14 cellular contexts compared by ENCODE assay signal in the genomic region with DNA sequence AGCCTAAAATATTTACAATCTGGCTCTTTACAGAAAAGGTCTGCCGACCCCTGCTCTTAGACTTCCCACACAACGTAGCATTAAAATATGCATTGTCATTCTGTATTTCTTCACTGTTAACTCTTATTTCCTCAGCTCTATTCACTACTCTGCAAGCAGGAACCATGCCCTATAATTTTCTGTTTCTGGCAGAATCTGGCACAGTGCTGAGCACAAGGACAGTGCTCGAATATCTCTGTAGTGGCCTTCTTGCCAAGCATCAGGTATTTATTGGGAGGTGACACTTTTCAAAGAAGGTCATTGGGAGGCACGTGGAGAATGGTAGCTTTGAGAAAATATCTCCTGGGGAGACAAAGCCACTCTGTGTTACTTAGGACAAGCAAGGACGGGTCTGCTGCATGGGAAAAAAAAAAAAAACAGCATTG.
DNase-seq lines count a peak whose midpoint lies in the region; ATAC-seq and TF ChIP-seq lines count a peak whose summit lies in the region.
"Had no signal": no experiment of that assay in that cellular context is flagged by ENCODE, and none has a peak within 500 bp of the region (broad histone marks: within the 10 kb centered on the region; RNA-seq: fewer than 3 reads in every experiment).

No MANE protein-coding gene starts in this region.

- peaks cover 63% of the 10 kb centered on the region for H3K27me3 Mint-ChIP-seq in stimulated activated memory B cell treated with anti-CD40 and anti-IgM and Interleukin-4, amounts not matched to agents 10 μg/mL and 1 μg/mL and 100 μg/mL, for 72 hours

- no peak overlapping the region for H3K27ac Mint-ChIP-seq in stimulated activated memory B cell treated with anti-CD40 and anti-IgM and Interleukin-4, amounts not matched to agents 10 μg/mL and 1 μg/mL and 100 μg/mL, for 72 hours
- H3K27ac Mint-ChIP-seq: immature natural killer cell had no signal

- intact Hi-C loops in spleen (cut with DNase I; ENCODE audit: low total_unique reads), result no loop called here

- WGBS in spleen, 5 donors, result 26 to 42% (median 29%) methylated on average over 5 of the region's 5 CpGs

- H4K20me1 ChIP-seq in Karpas-422 (ENCODE audit: insufficient read depth, low read depth, low read length), result no peaks in the 10 kb centered on the region

- no peaks in the 10 kb centered on the region for H3K36me3 Mint-ChIP-seq in stimulated activated memory B cell treated with anti-CD40 and anti-IgM and Interleukin-4, amounts not matched to agents 10 μg/mL and 1 μg/mL and 100 μg/mL, for 72 hours

- DNase-seq in Karpas-422 (no peak), Peyer's patch (no peak), foreskin melanocyte (peak; percentile 24), spleen (no peak), NCI-H748 (lab: John Stamatoyannopoulos, UW; ENCODE audit: unreplicated experiment) (no peak)
- no peak for DNase-seq in activated CD4-positive, alpha-beta T cell treated with anti-CD3 and anti-CD28 coated beads for 4 hours
- DNase-seq: COR-L47, immature natural killer cell, NCI-H1694, NCI-H748 treated with DMSO at 0.1 percent for 48 hours, right cardiac atrium had no signal

- H3K36me3 ChIP-seq in Karpas-422 (ENCODE audit: insufficient read depth, low read length) (no peaks in the 10 kb centered on the region), Peyer's patch (no peaks in the 10 kb centered on the region), spleen (no peaks in the 10 kb centered on the region)

- H3K9me2 ChIP-seq in Karpas-422 (replicated peaks; ENCODE audit: insufficient read depth, low read length), result no peaks in the 10 kb centered on the region

- no peaks in the 10 kb centered on the region for H3K27me3 ChIP-seq in Karpas-422 (ENCODE audit: low read length)
- H3K27me3 ChIP-seq in Peyer's patch, result no peaks in the 10 kb centered on the region
- no peaks in the 10 kb centered on the region for H3K27me3 ChIP-seq in spleen (replicated peaks in 1 of 7)
- H3K27me3 ChIP-seq: foreskin keratinocyte had no signal

- no peak overlapping the region for H3K27ac ChIP-seq in Karpas-422 (ENCODE audit: low read length)
- H3K27ac ChIP-seq in Peyer's patch, result peak overlapping the region; percentile 37 to 75 (median 58)
- H3K27ac ChIP-seq in spleen, result peak overlapping the region in 7 of 8 donors; percentile 37 to 93 (median 75)
- H3K27ac ChIP-seq: foreskin keratinocyte had no signal

- H3K4me3 ChIP-seq in Karpas-422 (ENCODE audit: low read length) (no peak overlapping the region), Peyer's patch (no peak overlapping the region), spleen (no peak overlapping the region)

- no peak overlapping the region for H3K4me3 Mint-ChIP-seq in stimulated activated memory B cell treated with anti-CD40 and anti-IgM and Interleukin-4, amounts not matched to agents 10 μg/mL and 1 μg/mL and 100 μg/mL, for 72 hours

- no peaks in the 10 kb centered on the region for H3K9me3 Mint-ChIP-seq in stimulated activated memory B cell treated with anti-CD40 and anti-IgM and Interleukin-4, amounts not matched to agents 10 μg/mL and 1 μg/mL and 100 μg/mL, for 72 hours
- H3K9me3 Mint-ChIP-seq: immature natural killer cell had no signal

- H3K9ac ChIP-seq in Karpas-422 (ENCODE audit: low read length), result no peak overlapping the region

- no peaks in the 10 kb centered on the region for H3K4me1 Mint-ChIP-seq in stimulated activated memory B cell treated with anti-CD40 and anti-IgM and Interleukin-4, amounts not matched to agents 10 μg/mL and 1 μg/mL and 100 μg/mL, for 72 hours

- H3K4me1 ChIP-seq in Karpas-422 (ENCODE audit: low read length), result no peaks in the 10 kb centered on the region
- H3K4me1 ChIP-seq in Peyer's patch, result peaks cover 0 to 6% (median 0%) of the 10 kb centered on the region in 4 donors
- H3K4me1 ChIP-seq in spleen, result peaks cover 0 to 61% (median 18%) of the 10 kb centered on the region in 6 donors
- H3K4me1 ChIP-seq: foreskin keratinocyte had no signal

- H3K9me3 ChIP-seq in Karpas-422 (ENCODE audit: low read length) (no peaks in the 10 kb centered on the region), Peyer's patch (no peaks in the 10 kb centered on the region), spleen (no peaks in the 10 kb centered on the region)

- TF ChIP-seq CTCF in Peyer's patch (IDR thresholded peaks at IDR 0.05) (no peak), spleen (IDR thresholded peaks at IDR 0.05 in 8 of 11, conservative IDR thresholded peaks at IDR 0.05 in 3 of 11) (no peak)

- no peak for ATAC-seq in stimulated activated memory B cell treated with anti-CD40 and anti-IgM and Interleukin-4, amounts not matched to agents 10 μg/mL and 1 μg/mL and 100 μg/mL, for 72 hours
- ATAC-seq: foreskin keratinocyte, SK-N-SH treated with all-trans-retinoic acid at 6 μM for 48 hours had no signal

- 0 out of 2 replicates have a peak overlapping the region, but pooled peaks have one; percentile 39 for H2AFZ ChIP-seq in Karpas-422 (ENCODE audit: low read length)

- TF ChIP-seq POLR2A in Peyer's patch (IDR thresholded peaks at IDR 0.05), result no peak
- TF ChIP-seq POLR2A in spleen (IDR thresholded peaks at IDR 0.05), result no peak

- no peak overlapping the region for H3K4me2 ChIP-seq in Karpas-422 (ENCODE audit: low read depth, low read length, poor library complexity, severe bottlenecking)

- H3K79me2 ChIP-seq in Karpas-422 (ENCODE audit: low read length), result no peaks in the 10 kb centered on the region
